Comparison of ENCODE assay signal across 8 cellular contexts in the genomic region with DNA sequence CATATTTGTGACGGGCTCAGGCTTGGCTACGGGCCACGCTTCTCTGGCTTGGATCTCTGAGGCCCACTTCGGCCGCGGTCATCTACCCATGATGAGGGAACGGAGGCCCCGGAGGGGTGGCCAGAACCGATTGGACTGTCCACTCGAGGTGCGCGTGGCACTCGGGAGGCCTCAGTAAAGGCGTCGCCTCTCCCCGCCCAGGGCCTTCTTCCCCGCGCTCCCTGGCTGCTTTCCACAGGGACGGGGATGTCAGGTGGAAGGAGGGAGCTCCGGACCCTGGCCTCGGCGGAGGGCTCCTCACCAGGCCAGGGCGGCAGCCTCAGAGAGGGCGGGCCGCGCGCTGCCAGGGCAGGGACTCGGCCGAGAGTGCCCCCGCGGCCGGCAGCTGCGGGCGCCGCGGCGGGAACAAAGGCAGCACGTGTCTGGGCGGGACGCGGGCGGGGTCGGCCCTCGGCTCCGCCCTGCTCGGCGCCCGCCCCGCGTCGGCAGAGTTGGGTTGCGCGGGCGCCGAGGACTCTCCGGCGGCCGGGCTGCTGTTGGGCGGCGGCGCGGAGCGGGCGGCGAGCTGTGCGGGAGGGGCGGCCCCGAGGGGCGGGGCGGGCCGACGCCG. TPM values are rescaled to one million over a fixed set of nuclear protein-coding genes. Genes with fewer than 3 reads are reported as not detected.
DNase-seq lines count a peak whose midpoint lies in the region; ATAC-seq and TF ChIP-seq lines count a peak whose summit lies in the region.

No MANE protein-coding gene starts in this region.

- H3K4me3 ChIP-seq in colonic mucosa = peak overlapping the region; percentile 32

- H3K27me3 ChIP-seq in colonic mucosa = no peaks in the 10 kb centered on the region

- no peaks in the 10 kb centered on the region for H3K36me3 ChIP-seq in colonic mucosa

- peak; percentile 74 for DNase-seq in NCI-H2029 (lab: John Stamatoyannopoulos, UW)
- DNase-seq in NCI-H2029 treated with DMSO at 0.1 percent for 48 hours (lab: John Stamatoyannopoulos, UW) = no peak
- peak; percentile 90 for DNase-seq in NCI-H2227 (lab: John Stamatoyannopoulos, UW; ENCODE audit: unreplicated experiment)
- peak; percentile 71 for DNase-seq in activated CD4-positive, CD25-positive, alpha-beta regulatory T cell treated with anti-CD3 and anti-CD28 coated beads, Interleukin-2, amount 50 U/mL, for 72 hours
- peak; percentile 70 for DNase-seq in colonic mucosa
- peak; percentile 83 for DNase-seq in left lobe of liver (ENCODE audit: low spot score)
- DNase-seq in stimulated activated CD4-positive, alpha-beta T cell treated with anti-CD3 and anti-CD28 coated beads, Interleukin-2, amount 100 ng/mL, for 4 hours (ENCODE audit: low read depth) = peak; percentile 61

- H3K9me3 ChIP-seq in colonic mucosa = no peaks in the 10 kb centered on the region

- ATAC-seq in HG03025 (IDR thresholded peaks at IDR 0.05; ENCODE audit: low FRiP score, unreplicated experiment) = peak; percentile 40
- ATAC-seq in left lobe of liver = peak; percentile 86

- no peak for TF ChIP-seq CTCF in colonic mucosa (IDR thresholded peaks at IDR 0.05)

- H3K9ac ChIP-seq in colonic mucosa (ENCODE audit: low read depth in 2 of 2, low read length in 2 of 2) = peak overlapping the region; percentile 47 to 53

- H3K27ac ChIP-seq in colonic mucosa = no peak overlapping the region

- intact Hi-C loops in colonic mucosa (cut with DNase I) = loop anchor here (10.0 kb wide), 1 partner anchor 269 kb away; no protein-coding TSS in a partner anchor

- no peaks in the 10 kb centered on the region for H3K4me1 ChIP-seq in colonic mucosa

RNA-seq across cellular contexts. Expression of gene CDK5R1, which starts 0.6 kb away (rescaled TPM):
- total RNA-seq in colonic mucosa = 1 to 10 TPM in 1 of 2 donors, under 1 TPM in 1; 0.98 to 1.4 TPM
- total RNA-seq in left lobe of liver = 0.68 TPM

RNA-seq across cellular contexts. Expression of gene PSMD11, which starts 41.9 kb away (rescaled TPM):
- total RNA-seq in colonic mucosa (100 to 1,000 TPM in 1 of 2 donors, 10 to 100 TPM in 1; 81.2 to 117 TPM), left lobe of liver (49.1 TPM)
